36 cellular contexts compared by ENCODE assay signal in the genomic region with DNA sequence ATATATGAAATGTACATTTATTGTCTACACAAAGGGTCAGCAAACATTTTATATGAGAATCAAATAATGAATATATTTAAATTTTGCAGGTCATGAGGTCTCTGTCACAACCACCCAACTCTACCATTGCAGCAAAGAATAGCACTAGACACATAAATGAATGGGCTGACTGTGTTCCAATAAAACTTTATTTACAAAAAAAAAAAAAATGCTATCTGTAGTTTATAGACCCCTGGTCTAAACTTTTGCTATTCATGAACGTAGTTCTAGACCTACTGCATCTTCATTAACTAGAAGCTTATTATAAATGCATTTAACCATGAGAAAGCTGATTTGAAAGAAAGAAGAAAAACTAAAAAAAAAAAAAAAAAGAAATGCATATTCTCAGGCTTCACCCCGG.
"Had no signal": no experiment of that assay in that cellular context is flagged by ENCODE, and none has a peak within 500 bp of the region (broad histone marks: within the 10 kb centered on the region; RNA-seq: fewer than 3 reads in every experiment).

No MANE protein-coding gene starts in this region.

- H3K4me3 ChIP-seq: MG63 had no signal

- H3K36me3 ChIP-seq: MG63 had no signal

- DNase-seq: Kasumi-1, MG63, MM.1S, MV-4-11, NCI-H1048, NCI-H1092, NCI-H1092 treated with DMSO at 0.1 percent for 48 hours, NCI-H1105, NCI-H1105 treated with DMSO at 0.1 percent for 48 hours, NCI-H1417, NCI-H1417 treated with DMSO at 0.1 percent for 48 hours, NCI-H1436, NCI-H1436 treated with DMSO at 0.1 percent for 48 hours, NCI-H146, NCI-H1694, NCI-H1694 treated with DMSO at 0.1 percent for 48 hours, NCI-H187, NCI-H187 treated with DMSO at 0.1 percent for 48 hours, NCI-H1930, NCI-H2029, NCI-H2029 treated with DMSO at 0.1 percent for 48 hours, NCI-H2081, NCI-H2081 treated with DMSO at 0.1 percent for 48 hours, NCI-H2107, NCI-H2171, NCI-H2171 treated with DMSO at 0.1 percent for 48 hours, NCI-H2227 treated with DMSO at 0.1 percent for 48 hours, NCI-H226, NCI-H345, NCI-H446, NCI-H446 treated with DMSO at 0.1 percent for 48 hours, NCI-H510A, NCI-H510A treated with DMSO at 0.1 percent for 48 hours, NCI-H524, NCI-H524 treated with DMSO at 0.1 percent for 48 hours, NCI-H526 had no signal

- H3K27me3 ChIP-seq: MG63 had no signal

- H3K9me3 ChIP-seq: MG63 had no signal
